In genomic region chrX:78747471-78747870, GRCh38 we compare ENCODE assay signal across 13 cellular contexts. TPM values are rescaled to one million over a fixed set of nuclear protein-coding genes. Genes with fewer than 3 reads are reported as not detected.
DNase-seq lines count a peak whose midpoint lies in the region; ATAC-seq, FAIRE-seq and TF ChIP-seq lines count a peak whose summit lies in the region.
"Had no signal": no experiment of that assay in that cellular context is flagged by ENCODE, and none has a peak within 500 bp of the region (broad histone marks: within the 10 kb centered on the region; RNA-seq: fewer than 3 reads in every experiment).

LPAR4 (plus strand) TSS chrX:78747720; CDS start chrX:78754870, 7,150 bp downstream.

- in situ Hi-C loops in HepG2 (cut with HindIII; ENCODE audit: extremely low pct_ligation_motif_present, low pct_unique_long_range_greater_than_20kb), result no loop called here

- H3K4me2 ChIP-seq in HepG2 (ENCODE audit: low read depth, low read length), result no peak within 1 kb of the TSS

- no peak within 1 kb of the TSS for H3K4me3 ChIP-seq in Caco-2 (ENCODE audit: low read depth, low read length)
- no peak within 1 kb of the TSS for H3K4me3 ChIP-seq in HepG2 (replicated peaks in 1 of 3; ENCODE audit: insufficient read depth in 1 of 3, low read depth in 2 of 3, low read length in 3 of 3)

- H3K9me3 Mint-ChIP-seq in WTC11, result no peaks in the 10 kb centered on the region
- no peaks in the 10 kb centered on the region for H3K9me3 Mint-ChIP-seq in Caco-2 (ENCODE audit: unreplicated experiment)
- H3K9me3 Mint-ChIP-seq: CD4-positive, alpha-beta memory T cell; T-helper 2 cell treated with Interferon-gamma antibody and Interleukin-4, amounts not matched to agents 5 μg/mL and 100 μg/mL, for 36 hours had no signal

- WGBS in HepG2 (ENCODE audit: low lambda C conversion rate), result 21% methylated on average over 9 of the region's 9 CpGs

- CTCF ChIA-PET in WTC11 (lab: Charles Lee), result interaction anchor here (0.8 kb wide), 1 partner anchor 39 kb away, joined by 3 read pairs; no protein-coding TSS in a partner anchor
- CTCF ChIA-PET in Caco-2 (lab: Charles Lee), result no interaction called here
- CTCF ChIA-PET in HepG2 (lab: Yijun Ruan, JAX; ENCODE audit: low intra/inter-chr PET ratio, low total read pairs), result no interaction called here

- no peaks in the 10 kb centered on the region for H3K9me3 ChIP-seq in Caco-2
- H3K9me3 ChIP-seq in HepG2 (ENCODE audit: low read length), result no peaks in the 10 kb centered on the region

- peak; percentile 88 for ATAC-seq in WTC11
- ATAC-seq in HG02885 (IDR thresholded peaks at IDR 0.05; ENCODE audit: poor library complexity, unreplicated experiment), result no peak
- no peak for ATAC-seq in HepG2
- ATAC-seq: stimulated activated naive CD8-positive, alpha-beta T cell treated with anti-CD3 and anti-CD28 coated beads, Interleukin-15, Interleukin-2, amounts not matched to agents 100 U/mL and 50 U/mL, for 24 hours had no signal

- no peak for FAIRE-seq in HepG2 (lab: Jason Lieb, UNC)

- H3K4me1 Mint-ChIP-seq in WTC11, result peaks cover 41% of the 10 kb centered on the region
- H3K4me1 Mint-ChIP-seq in Caco-2 (ENCODE audit: low read depth, unreplicated experiment), result no peaks in the 10 kb centered on the region
- H3K4me1 Mint-ChIP-seq: CD4-positive, alpha-beta memory T cell had no signal

- H3K4me1 ChIP-seq in Caco-2 (no peaks in the 10 kb centered on the region), HepG2 (ENCODE audit: insufficient read depth, low read length) (no peaks in the 10 kb centered on the region)

- H3K27ac Mint-ChIP-seq in WTC11 (peak within 1 kb of the TSS; percentile 96), Caco-2 (ENCODE audit: unreplicated experiment) (no peak within 1 kb of the TSS)
- H3K27ac Mint-ChIP-seq: CD4-positive, alpha-beta memory T cell; T-helper 2 cell treated with Interferon-gamma antibody and Interleukin-4, amounts not matched to agents 5 μg/mL and 100 μg/mL, for 36 hours had no signal

- H3K4me3 Mint-ChIP-seq in WTC11 (peak within 1 kb of the TSS; percentile 70), Caco-2 (ENCODE audit: unreplicated experiment) (no peak within 1 kb of the TSS)
- H3K4me3 Mint-ChIP-seq: CD4-positive, alpha-beta memory T cell; T-helper 2 cell treated with Interferon-gamma antibody and Interleukin-4, amounts not matched to agents 5 μg/mL and 100 μg/mL, for 36 hours had no signal

- TF ChIP-seq RAD21 in HepG2 (CRISPR knock-in tag; IDR thresholded peaks at IDR 0.05), result no peak

- no peak within 1 kb of the TSS for H3K9ac ChIP-seq in HepG2 (ENCODE audit: insufficient read depth, low read depth, low read length)

- H4K20me1 ChIP-seq in HepG2 (ENCODE audit: insufficient read depth, low read length), result no peaks in the 10 kb centered on the region

- H3K36me3 ChIP-seq in Caco-2 (ENCODE audit: control insufficient read depth, insufficient read depth, low read length) (no peaks in the 10 kb centered on the region), HepG2 (replicated peaks in 1 of 2; ENCODE audit: control insufficient read depth in 1 of 2, insufficient read depth in 2 of 2, low read length in 2 of 2) (no peaks in the 10 kb centered on the region)

- H3K36me3 Mint-ChIP-seq in WTC11 (no peaks in the 10 kb centered on the region), Caco-2 (ENCODE audit: insufficient read depth, unreplicated experiment) (no peaks in the 10 kb centered on the region)
- H3K36me3 Mint-ChIP-seq: CD4-positive, alpha-beta memory T cell had no signal

- DNase-seq in AG20443 (ENCODE audit: low spot score) (peak; percentile 14), WTC11 (ENCODE audit: low spot score) (peak; percentile 36), hepatic stellate cell (ENCODE audit: low spot score) (peak; percentile 2), non-pigmented ciliary epithelial cell (ENCODE audit: low read depth) (peak; percentile 0), Caco-2 (no peak), HepG2 (ENCODE audit: low spot score) (no peak)
- DNase-seq in activated T-cell treated with anti-CD3 and anti-CD28 coated beads, Interleukin-2, amount 50 U/mL, for 1 hour, result no peak
- DNase-seq: activated effector memory CD4-positive, alpha-beta T cell treated with Interleukin-2 at 50 U/mL for 16 hours; CD4-positive, alpha-beta memory T cell; erythroblast; stimulated activated naive CD8-positive, alpha-beta T cell treated with anti-CD3 and anti-CD28 coated beads, Interleukin-15, Interleukin-2, amounts not matched to agents 100 U/mL and 50 U/mL, for 24 hours had no signal

- POLR2A ChIA-PET in WTC11 (lab: Charles Lee) (interaction anchor here (0.6 kb wide), 1 partner anchor 1217 kb away, joined by 3 read pairs; no protein-coding TSS in a partner anchor), Caco-2 (lab: Charles Lee) (no interaction called here), HepG2 (lab: Yijun Ruan, JAX) (no interaction called here)

- no peak within 1 kb of the TSS for H2AFZ ChIP-seq in HepG2 (ENCODE audit: low read length)

- TF ChIP-seq CTCF in WTC11 (IDR thresholded peaks at IDR 0.05), result no peak
- TF ChIP-seq CTCF in Caco-2 (IDR thresholded peaks at IDR 0.05; ENCODE audit: insufficient read depth in 1 of 2, low read depth in 1 of 2, low read length in 1 of 2, severe bottlenecking in 1 of 2, unreplicated experiment in 1 of 2), result no peak
- TF ChIP-seq CTCF in HepG2 (CRISPR knock-in tag; IDR thresholded peaks at IDR 0.05), result no peak

- BruUV-seq in Caco-2 (replicated peaks; lab: Mats Ljungman, UMichigan) (no TSS peak), HepG2 (replicated peaks; lab: Mats Ljungman, UMichigan) (no TSS peak)

- no peak for TF ChIP-seq POLR2A in HepG2 (IDR thresholded peaks at IDR 0.05; ENCODE audit: insufficient read depth in 1 of 2, low read depth in 2 of 2, low read length in 2 of 2)

- no peaks in the 10 kb centered on the region for H3K79me2 ChIP-seq in HepG2 (ENCODE audit: insufficient read depth, low read length)

- intact Hi-C loops in Caco-2 (cut with micrococcal nuclease; ENCODE audit: unreplicated experiment), result no loop called here
- intact Hi-C loops in HepG2 (cut with micrococcal nuclease; ENCODE audit: unreplicated experiment), result no loop called here

- H3K27me3 Mint-ChIP-seq in WTC11 (ENCODE audit: low read depth) (no peaks in the 10 kb centered on the region), Caco-2 (ENCODE audit: insufficient read depth, unreplicated experiment) (no peaks in the 10 kb centered on the region)
- H3K27me3 Mint-ChIP-seq: CD4-positive, alpha-beta memory T cell had no signal

- no peak for TF ChIP-seq EP300 in HepG2 (IDR thresholded peaks at IDR 0.05; ENCODE audit: low read depth in 2 of 2, low read length in 2 of 2)
- no peak for TF ChIP-seq EP300 in HepG2 (CRISPR knock-in tag; IDR thresholded peaks at IDR 0.05; ENCODE audit: borderline replicate concordance)

- H3K27me3 ChIP-seq in Caco-2 (replicated peaks; ENCODE audit: control insufficient read depth, insufficient read depth, low read length) (no peaks in the 10 kb centered on the region), HepG2 (ENCODE audit: control insufficient read depth in 1 of 2, insufficient read depth in 2 of 2, low read length in 2 of 2) (no peaks in the 10 kb centered on the region)

- H3K27ac ChIP-seq in HepG2 (ENCODE audit: extremely low read length, insufficient read depth, low read length), result no peak within 1 kb of the TSS

TF ChIP-seq in WTC11, 78 proteins besides CTCF, POLR2A, EP300 and RAD21 (continues in another document):
- TF ChIP-seq E2F4 (CRISPR knock-in tag; IDR thresholded peaks at IDR 0.05; ENCODE audit: borderline replicate concordance, low read depth) (no peak), ZNF423 (CRISPR knock-in tag; IDR thresholded peaks at IDR 0.05) (no peak)

TF ChIP-seq in HepG2, 621 proteins besides CTCF, POLR2A, EP300 and RAD21 (continues in another document):
- TF ChIP-seq FLYWCH1 (CRISPR knock-in tag; IDR thresholded peaks at IDR 0.05), result no peak

RNA-seq across cellular contexts. Expression of gene LPAR4, which starts in this region (rescaled TPM):
- total RNA-seq in WTC11 (2021), result 7.1 to 7.8 TPM (median 7.3 TPM) in 3 replicates
- not detected in 2 replicates for total RNA-seq in Caco-2 (2022)
- total RNA-seq in HepG2 (2016; rRNA removed; fragmentation: Illumina TruSeq; extraction: Trizol), result not detected in 2 replicates
- total RNA-seq in HepG2 (2016; cell fraction: cytosol; rRNA removed; fragmentation: Illumina TruSeq; extraction: Trizol; ENCODE audit: low read depth), result not detected in 2 replicates
- total RNA-seq in HepG2 (2016; cell fraction: insoluble cytoplasmic fraction; rRNA removed; fragmentation: Illumina TruSeq; extraction: Trizol), result not detected in 2 replicates
- total RNA-seq in HepG2 (2016; cell fraction: membrane; rRNA removed; fragmentation: Illumina TruSeq; extraction: Trizol), result not detected in 2 replicates
- not detected in 2 replicates for total RNA-seq in HepG2 (2016; cell fraction: nucleus; rRNA removed; fragmentation: Illumina TruSeq; extraction: Trizol)
- not detected in 2 replicates for polyA plus RNA-seq in HepG2 (2011; rRNA removed)
- not detected in 2 replicates for polyA plus RNA-seq in HepG2 (2011; cell fraction: cytosol; rRNA removed)
- polyA plus RNA-seq in HepG2 (2011; cell fraction: nucleus; rRNA removed), result not detected in 2 replicates
- polyA plus RNA-seq in HepG2 (2012), result not detected in 2 replicates
- polyA plus RNA-seq in HepG2 (2016; cell fraction: cytosol; fragmentation: Illumina TruSeq; extraction: Trizol; ENCODE audit: low read depth), result not detected in 2 replicates
- polyA plus RNA-seq in HepG2 (2016; cell fraction: insoluble cytoplasmic fraction; fragmentation: Illumina TruSeq; extraction: Trizol; ENCODE audit: low read depth), result not detected in 2 replicates
- not detected in 2 replicates for polyA plus RNA-seq in HepG2 (2016; cell fraction: membrane; fragmentation: Illumina TruSeq; extraction: Trizol; ENCODE audit: low read depth)
- not detected in 2 replicates for polyA plus RNA-seq in HepG2 (2016; cell fraction: nucleus; fragmentation: Illumina TruSeq; extraction: Trizol; ENCODE audit: insufficient read depth, low read depth)
- polyA minus RNA-seq in HepG2 (2011; rRNA and poly(A)+ RNA removed; ENCODE audit: low replicate concordance), result not detected in 2 replicates
- polyA minus RNA-seq in HepG2 (2011; cell fraction: cytosol; rRNA and poly(A)+ RNA removed), result not detected in 2 replicates
- polyA minus RNA-seq in HepG2 (2011; cell fraction: nucleus; rRNA and poly(A)+ RNA removed), result not detected in 2 replicates
- total RNA-seq: CD4-positive, alpha-beta memory T cell had no signal
- polyA plus RNA-seq: CD4-positive, alpha-beta memory T cell had no signal

Comparison
In these comparisons a context has a peak if more than half of its experiments do, and no peak if none do; other contexts are left out.
1. DNase-seq: peak in AG20443 (single experiment), WTC11 (single experiment), hepatic stellate cell (single experiment) and non-pigmented ciliary epithelial cell (single experiment); none in Caco-2 (0 of 2), activated T-cell treated with anti-CD3 and anti-CD28 coated beads, Interleukin-2, amount 50 U/mL, for 1 hour (single experiment) and HepG2 (single experiment).